ENCODE assay signal across 10 cellular contexts in the genomic region with DNA sequence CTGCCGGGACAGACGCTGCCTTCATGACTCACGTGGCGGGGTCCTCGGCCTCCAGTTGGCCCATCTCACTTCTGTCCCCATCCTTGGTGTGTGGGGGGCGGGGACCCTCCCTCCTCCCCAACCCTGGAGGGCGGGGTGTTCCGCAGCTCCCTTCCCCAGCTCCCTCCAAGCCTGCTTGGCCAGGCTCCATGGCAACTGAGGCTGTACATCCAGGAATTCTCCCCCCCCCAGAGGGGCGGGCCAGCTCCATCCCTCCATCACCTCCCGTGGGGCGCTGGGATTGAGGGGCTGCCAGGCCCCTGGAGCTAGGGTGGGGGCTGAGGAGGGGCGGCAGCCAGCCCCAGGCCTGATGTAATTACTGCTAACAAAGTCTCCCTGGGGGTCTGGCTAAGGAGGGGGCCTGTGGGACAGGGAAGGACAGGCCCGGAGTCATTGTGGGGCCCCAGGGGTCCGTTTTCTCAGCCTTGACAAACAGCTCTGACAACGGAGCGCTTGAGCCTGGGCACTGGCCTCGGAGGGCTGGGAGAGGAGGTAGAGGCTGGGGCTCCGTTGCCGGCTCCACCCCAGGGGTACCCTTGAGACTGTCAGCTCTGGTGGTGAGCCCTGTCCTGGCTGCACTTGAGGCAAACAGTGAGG. TPM values are rescaled to one million over a fixed set of nuclear protein-coding genes. Genes with fewer than 3 reads are reported as not detected.
DNase-seq lines count a peak whose midpoint lies in the region; ATAC-seq and TF ChIP-seq lines count a peak whose summit lies in the region.
"Had no signal": no experiment of that assay in that cellular context is flagged by ENCODE, and none has a peak within 500 bp of the region (broad histone marks: within the 10 kb centered on the region; RNA-seq: fewer than 3 reads in every experiment).

No MANE protein-coding gene starts in this region.

- H3K9me3 ChIP-seq in right cardiac atrium (ENCODE audit: control insufficient read depth, low read length): no peaks in the 10 kb centered on the region
- no peaks in the 10 kb centered on the region for H3K9me3 ChIP-seq in uterus

- no peak for TF ChIP-seq POLR2A in uterus (IDR thresholded peaks at IDR 0.05)

- 35% methylated on average over 19 of the region's 19 CpGs for WGBS in right cardiac atrium

- DNase-seq in activated CD8-positive, alpha-beta memory T cell treated with anti-CD3 and anti-CD28 coated beads for 24 hours: peak; percentile 66
- no peak for DNase-seq in activated CD8-positive, alpha-beta memory T cell treated with anti-CD3 and anti-CD28 coated beads, Interleukin-2, amount 50 U/mL, for 4 hours
- DNase-seq in right cardiac atrium (peak; percentile 79 to 89 (median 89)), uterus (peak in 1 of 2 donors; percentile 49), caudate nucleus (lab: John Stamatoyannopoulos, UW) (no peak)
- DNase-seq in stimulated activated CD8-positive, alpha-beta memory T cell treated with anti-CD3 and anti-CD28 coated beads, Interleukin-4, amount 100 ng/mL, for 48 hours: no peak
- DNase-seq: activated T-cell treated with anti-CD3 and anti-CD28 coated beads, Interleukin-2, amount 50 U/mL, for 4 hours; NCI-H226 had no signal

- peak; percentile 15 to 24 for ATAC-seq in right cardiac atrium

- no peaks in the 10 kb centered on the region for H3K36me3 ChIP-seq in uterus

- H3K4me1 ChIP-seq in right cardiac atrium (ENCODE audit: control insufficient read depth, insufficient read depth, low read length): peaks cover 4% of the 10 kb centered on the region
- H3K4me1 ChIP-seq in uterus: peaks cover 0 to 8% of the 10 kb centered on the region in 2 donors

- no peak overlapping the region for H3K4me3 ChIP-seq in right cardiac atrium (ENCODE audit: low read length)
- no peak overlapping the region for H3K4me3 ChIP-seq in uterus

- no peaks in the 10 kb centered on the region for H3K27me3 ChIP-seq in right cardiac atrium (ENCODE audit: control insufficient read depth, insufficient read depth)
- H3K27me3 ChIP-seq in uterus: no peaks in the 10 kb centered on the region

- TF ChIP-seq CTCF in uterus (IDR thresholded peaks at IDR 0.05): no peak

- intact Hi-C loops in right cardiac atrium (cut with DNase I): no loop called here
- intact Hi-C loops in uterus (cut with DNase I; ENCODE audit: low total_unique reads): no loop called here

- peak overlapping the region; percentile 40 for H3K27ac ChIP-seq in right cardiac atrium (ENCODE audit: low read length)
- H3K27ac ChIP-seq in uterus: peak overlapping the region; percentile 37 to 60
- H3K27ac ChIP-seq in caudate nucleus (ENCODE audit: low read depth, low read length): no peak overlapping the region

RNA-seq across cellular contexts. Expression of a gene that starts 8.0 kb away (rescaled TPM):
- total RNA-seq in right cardiac atrium (10 to 100 TPM; 34.2 to 40.8 (median 36.4) TPM), uterus (10 to 100 TPM in 3 of 4 donors, 1 to 10 TPM in 1; 3.2 to 26.3 (median 21.0) TPM)
- polyA plus RNA-seq in right cardiac atrium: 42.7 TPM
- total RNA-seq: HFFc6 had no signal

RNA-seq across cellular contexts. Expression of a gene that starts 22.4 kb away (rescaled TPM):
- total RNA-seq in right cardiac atrium (10 to 100 TPM in 1 of 4 donors, 1 to 10 TPM in 3; 4.5 to 14.1 (median 7.7) TPM), uterus (10 to 100 TPM in 3 of 4 donors, under 1 TPM in 1; 0.55 to 81.4 (median 20.4) TPM)
- 14.7 TPM for polyA plus RNA-seq in right cardiac atrium
- total RNA-seq: HFFc6 had no signal

RNA-seq across cellular contexts. Expression of a gene that starts 28.0 kb away (rescaled TPM):
- total RNA-seq in right cardiac atrium (10 to 100 TPM in 3 of 4 donors, 1 to 10 TPM in 1; 8.3 to 22.8 (median 16.9) TPM), uterus (100 to 1,000 TPM in 2 of 4 donors, 10 to 100 TPM in 1, 1 to 10 TPM in 1; 1.2 to 164 (median 89.7) TPM)
- 41.0 TPM for polyA plus RNA-seq in right cardiac atrium
- total RNA-seq: activated T-cell treated with anti-CD3 and anti-CD28 coated beads, Interleukin-2, amount 50 U/mL, for 4 hours; HFFc6; skeletal muscle tissue had no signal

RNA-seq across cellular contexts. Expression of a gene that starts 33.1 kb away (rescaled TPM):
- total RNA-seq in right cardiac atrium (10 to 100 TPM; 63.0 to 92.0 (median 70.2) TPM), uterus (10 to 100 TPM; 22.7 to 45.1 (median 38.6) TPM)
- 149 TPM for polyA plus RNA-seq in right cardiac atrium

RNA-seq across cellular contexts. Expression of a gene that starts 37.7 kb away (rescaled TPM):
- total RNA-seq in right cardiac atrium (not detected), uterus (under 1 TPM in 1 of 4 donors, not detected in 3; 0.27 TPM)
- polyA plus RNA-seq in right cardiac atrium: not detected
- total RNA-seq: activated T-cell treated with anti-CD3 and anti-CD28 coated beads, Interleukin-2, amount 50 U/mL, for 4 hours; HFFc6; skeletal muscle tissue had no signal

Comparison
In these comparisons a context has a peak if more than half of its experiments do, and no peak if none do; other contexts are left out.
1. DNase-seq: peak in activated CD8-positive, alpha-beta memory T cell treated with anti-CD3 and anti-CD28 coated beads for 24 hours (single experiment) and right cardiac atrium (3 of 3); none in activated CD8-positive, alpha-beta memory T cell treated with anti-CD3 and anti-CD28 coated beads, Interleukin-2, amount 50 U/mL, for 4 hours (single experiment), stimulated activated CD8-positive, alpha-beta memory T cell treated with anti-CD3 and anti-CD28 coated beads, Interleukin-4, amount 100 ng/mL, for 48 hours (single experiment) and caudate nucleus (0 of 61).